Comparison of ENCODE assay signal across 16 cellular contexts in genomic region chr22:20572132-20572802, GRCh38.
A peak's percentile ranks its signal among the peaks of the same experiment; 100 is the strongest.
DNase-seq lines count a peak whose midpoint lies in the region; ATAC-seq, FAIRE-seq and TF ChIP-seq lines count a peak whose summit lies in the region.
"Had no signal": no experiment of that assay in that cellular context is flagged by ENCODE, and none has a peak within 500 bp of the region (broad histone marks: within the 10 kb centered on the region; RNA-seq: fewer than 3 reads in every experiment).

No MANE protein-coding gene starts in this region.

- H3K27ac Mint-ChIP-seq in activated CD4-positive, alpha-beta memory T cell treated with anti-CD3 and anti-CD28 coated beads, Interleukin-2, amount 10 ng/mL, durations not matched to agents 7 days and 5 days: peak overlapping the region; percentile 96
- no peak overlapping the region for H3K27ac Mint-ChIP-seq in activated CD4-positive, alpha-beta memory T cell treated with anti-CD3 and anti-CD28 coated beads for 36 hours
- peak overlapping the region; percentile 49; the same call in 1 of the 2 replicates for H3K27ac Mint-ChIP-seq in HFFc6

- TF ChIP-seq CTCF in HFFc6 (IDR thresholded peaks at IDR 0.05) (no peak), K562 (IDR thresholded peaks at IDR 0.05 in 2 of 3, conservative IDR thresholded peaks at IDR 0.05 in 1 of 3; ENCODE audit: insufficient read depth in 2 of 3, low read depth in 1 of 3, low read length in 3 of 3) (0 out of 6 replicates have a peak, but pooled peaks of 1 of the 3 experiments have one; percentile 0), HepG2 (CRISPR knock-in tag; IDR thresholded peaks at IDR 0.05) (no peak), GM10266 (IDR thresholded peaks at IDR 0.05; ENCODE audit: control insufficient read depth, insufficient read depth, low read depth, missing control alignments) (no peak)

- H3K9me1 ChIP-seq in K562 (ENCODE audit: control insufficient read depth, insufficient read depth, low read length): peaks cover 10% of the 10 kb centered on the region

- TF ChIP-seq RAD21 in K562 (CRISPR knock-in tag; conservative IDR thresholded peaks at IDR 0.05 in 1 of 2, IDR thresholded peaks at IDR 0.05 in 1 of 2): no peak
- no peak for TF ChIP-seq RAD21 in HepG2 (CRISPR knock-in tag; IDR thresholded peaks at IDR 0.05)

- H3K4me2 ChIP-seq in K562 (ENCODE audit: insufficient read depth, low read length): no peak overlapping the region
- H3K4me2 ChIP-seq in HepG2 (ENCODE audit: low read depth, low read length): no peak overlapping the region
- H3K4me2 ChIP-seq: A549; BLaER1 treated with 17β-estradiol and CSF1 and Interleukin-3, amounts not matched to agents 10 nM and 100 nM had no signal

- peaks cover 91% of the 10 kb centered on the region for H3K36me3 ChIP-seq in K562 (ENCODE audit: control insufficient read depth, insufficient read depth, low read length)
- peaks cover 51 to 87% of the 10 kb centered on the region in 2 experiments for H3K36me3 ChIP-seq in HepG2 (replicated peaks in 1 of 2; ENCODE audit: control insufficient read depth in 1 of 2, insufficient read depth in 2 of 2, low read length in 2 of 2)

- peaks cover 6 to 10% of the 10 kb centered on the region in 2 experiments for H3K4me1 ChIP-seq in K562 (replicated peaks in 1 of 2; ENCODE audit: control insufficient read depth in 2 of 2, insufficient read depth in 2 of 2, low read length in 2 of 2)
- no peaks in the 10 kb centered on the region for H3K4me1 ChIP-seq in HepG2 (ENCODE audit: insufficient read depth, low read length)

- CTCF ChIA-PET in activated CD4-positive, alpha-beta memory T cell treated with anti-CD3 and anti-CD28 coated beads, Interleukin-2, amount 10 ng/mL, durations not matched to agents 7 days and 5 days (lab: Charles Lee): interaction anchor here (1.0 to 13.9 kb wide), 8 partner anchors 9 to 154 kb away, joined by 3 to 313 read pairs (median 9); partner anchors contain the start of gene MED15
- CTCF ChIA-PET in activated CD4-positive, alpha-beta memory T cell treated with anti-CD3 and anti-CD28 coated beads for 36 hours (lab: Charles Lee): interaction anchor here (0.9 to 11.7 kb wide), 14 partner anchors 8 to 154 kb away, joined by 3 to 292 read pairs (median 6); partner anchors contain the start of gene MED15
- CTCF ChIA-PET in K562 (lab: Yijun Ruan, JAX; ENCODE audit: low intra/inter-chr PET ratio): interaction anchor here (0.6 to 2.9 kb wide), 6 partner anchors 9 to 154 kb away, joined by 3 to 35 read pairs (median 4); no protein-coding TSS in a partner anchor
- CTCF ChIA-PET in HepG2 (lab: Yijun Ruan, JAX; ENCODE audit: low intra/inter-chr PET ratio, low total read pairs): no interaction called here

- H3K27ac ChIP-seq in K562 (ENCODE audit: extremely low read depth, low read depth, low read length) (no peak overlapping the region), HepG2 (ENCODE audit: extremely low read length, insufficient read depth, low read length) (no peak overlapping the region)
- H3K27ac ChIP-seq: A549; BLaER1 treated with 17β-estradiol and CSF1 and Interleukin-3, amounts not matched to agents 10 nM and 100 nM had no signal

- H3K4me3 Mint-ChIP-seq in activated CD4-positive, alpha-beta memory T cell treated with anti-CD3 and anti-CD28 coated beads, Interleukin-2, amount 10 ng/mL, durations not matched to agents 7 days and 5 days: no peak overlapping the region
- no peak overlapping the region for H3K4me3 Mint-ChIP-seq in activated CD4-positive, alpha-beta memory T cell treated with anti-CD3 and anti-CD28 coated beads for 36 hours
- no peak overlapping the region for H3K4me3 Mint-ChIP-seq in HFFc6

- H3K27me3 ChIP-seq in K562 (ENCODE audit: control insufficient read depth in 2 of 2, insufficient read depth in 2 of 2, low read length in 2 of 2) (no peaks in the 10 kb centered on the region), HepG2 (ENCODE audit: control insufficient read depth in 1 of 2, insufficient read depth in 2 of 2, low read length in 2 of 2) (no peaks in the 10 kb centered on the region)
- H3K27me3 ChIP-seq: BLaER1 treated with 17β-estradiol and CSF1 and Interleukin-3, amounts not matched to agents 10 nM and 100 nM had no signal

- no peaks in the 10 kb centered on the region for H3K9me3 Mint-ChIP-seq in activated CD4-positive, alpha-beta memory T cell treated with anti-CD3 and anti-CD28 coated beads, Interleukin-2, amount 10 ng/mL, durations not matched to agents 7 days and 5 days
- no peaks in the 10 kb centered on the region for H3K9me3 Mint-ChIP-seq in activated CD4-positive, alpha-beta memory T cell treated with anti-CD3 and anti-CD28 coated beads for 36 hours
- H3K9me3 Mint-ChIP-seq in HFFc6: no peaks in the 10 kb centered on the region

- H3K4me1 Mint-ChIP-seq in activated CD4-positive, alpha-beta memory T cell treated with anti-CD3 and anti-CD28 coated beads, Interleukin-2, amount 10 ng/mL, durations not matched to agents 7 days and 5 days: peaks cover 67% of the 10 kb centered on the region
- H3K4me1 Mint-ChIP-seq in activated CD4-positive, alpha-beta memory T cell treated with anti-CD3 and anti-CD28 coated beads for 36 hours (ENCODE audit: low read depth): peaks cover 48% of the 10 kb centered on the region
- H3K4me1 Mint-ChIP-seq in HFFc6 (ENCODE audit: low read depth): peaks cover 58% of the 10 kb centered on the region

- DNase-seq in activated CD4-positive, alpha-beta memory T cell treated with anti-CD3 and anti-CD28 coated beads, Interleukin-2, amount 10 ng/mL, durations not matched to agents 7 days and 5 days: no peak
- no peak for DNase-seq in activated CD4-positive, alpha-beta memory T cell treated with anti-CD3 and anti-CD28 coated beads for 36 hours
- DNase-seq in HFFc6: no peak
- no peak for DNase-seq in K562 (ENCODE audit: extremely low read depth in 1 of 4, low spot score in 3 of 4)
- no peak for DNase-seq in HepG2 (ENCODE audit: low spot score)
- no peak for DNase-seq in NCI-H2196 treated with DMSO at 0.1 percent for 48 hours (lab: John Stamatoyannopoulos, UW; ENCODE audit: unreplicated experiment)
- no peak for DNase-seq in GM10266 (ENCODE audit: extremely low spot score)
- DNase-seq: NCI-H1105 treated with DMSO at 0.1 percent for 48 hours, NCI-H187, SIG-M5 had no signal

- TF ChIP-seq POLR2A in K562 (conservative IDR thresholded peaks at IDR 0.05): no peak
- TF ChIP-seq POLR2A in HepG2 (IDR thresholded peaks at IDR 0.05; ENCODE audit: insufficient read depth in 1 of 2, low read depth in 2 of 2, low read length in 2 of 2): no peak

- no peak for TF ChIP-seq EP300 in K562 (IDR thresholded peaks at IDR 0.05; ENCODE audit: low read length)
- TF ChIP-seq EP300 in HepG2 (IDR thresholded peaks at IDR 0.05; ENCODE audit: low read depth in 2 of 2, low read length in 2 of 2): no peak
- no peak for TF ChIP-seq EP300 in HepG2 (CRISPR knock-in tag; IDR thresholded peaks at IDR 0.05; ENCODE audit: borderline replicate concordance)

- H3K79me2 ChIP-seq in K562 (ENCODE audit: control insufficient read depth, insufficient read depth, low read length) (no peaks in the 10 kb centered on the region), HepG2 (ENCODE audit: insufficient read depth, low read length) (no peaks in the 10 kb centered on the region)

- WGBS in K562 (ENCODE audit: insufficient coverage, low coverage, missing lambda C conversion rate): 76% methylated on average over 11 of the region's 11 CpGs
- 92% methylated on average over 4 of the region's 11 CpGs for WGBS in HepG2 (ENCODE audit: low lambda C conversion rate)

- in situ Hi-C loops in K562 (cut with MboI) (loop anchor here (5.0 kb wide), 1 partner anchor 155 kb away; no protein-coding TSS in a partner anchor), HepG2 (cut with HindIII; ENCODE audit: extremely low pct_ligation_motif_present, low pct_unique_long_range_greater_than_20kb) (loop anchor here (10.0 kb wide), 2 partner anchors 63 to 157 kb away; no protein-coding TSS in a partner anchor)

- H3K36me3 Mint-ChIP-seq in activated CD4-positive, alpha-beta memory T cell treated with anti-CD3 and anti-CD28 coated beads, Interleukin-2, amount 10 ng/mL, durations not matched to agents 7 days and 5 days (ENCODE audit: low read depth): peaks cover 91% of the 10 kb centered on the region
- peaks cover 63% of the 10 kb centered on the region for H3K36me3 Mint-ChIP-seq in activated CD4-positive, alpha-beta memory T cell treated with anti-CD3 and anti-CD28 coated beads for 36 hours
- peaks cover 34% of the 10 kb centered on the region for H3K36me3 Mint-ChIP-seq in HFFc6 (ENCODE audit: low read depth)

- H3K9me3 ChIP-seq in K562 (replicated peaks; ENCODE audit: control insufficient read depth, insufficient read depth, low read depth, low read length): no peaks in the 10 kb centered on the region
- H3K9me3 ChIP-seq in HepG2 (ENCODE audit: low read length): no peaks in the 10 kb centered on the region
- H3K9me3 ChIP-seq: A549; BLaER1 treated with 17β-estradiol and CSF1 and Interleukin-3, amounts not matched to agents 10 nM and 100 nM had no signal

- H4K20me1 ChIP-seq in K562 (replicated peaks; ENCODE audit: control insufficient read depth, insufficient read depth, low read length) (peaks cover 37% of the 10 kb centered on the region), HepG2 (ENCODE audit: insufficient read depth, low read length) (peaks cover 3% of the 10 kb centered on the region; the same call in 1 of the 2 replicates)

- intact Hi-C loops in activated CD4-positive, alpha-beta memory T cell treated with anti-CD3 and anti-CD28 coated beads for 36 hours (cut with micrococcal nuclease): no loop called here
- intact Hi-C loops in K562 (cut with micrococcal nuclease) (no loop called here), HepG2 (cut with micrococcal nuclease; ENCODE audit: unreplicated experiment) (no loop called here)

- H3K4me3 ChIP-seq in K562 (no peak overlapping the region), HepG2 (replicated peaks in 1 of 3; ENCODE audit: insufficient read depth in 1 of 3, low read depth in 2 of 3, low read length in 3 of 3) (no peak overlapping the region)
- H3K4me3 ChIP-seq: A549; BLaER1 treated with 17β-estradiol and CSF1 and Interleukin-3, amounts not matched to agents 10 nM and 100 nM had no signal

- H3K9ac ChIP-seq in K562 (ENCODE audit: insufficient read depth in 1 of 2, low read depth in 2 of 2, low read length in 2 of 2) (no peak overlapping the region), HepG2 (ENCODE audit: insufficient read depth, low read depth, low read length) (no peak overlapping the region)
- H3K9ac ChIP-seq: BLaER1 treated with 17β-estradiol and CSF1 and Interleukin-3, amounts not matched to agents 10 nM and 100 nM had no signal

- POLR2A ChIA-PET in activated CD4-positive, alpha-beta memory T cell treated with anti-CD3 and anti-CD28 coated beads, Interleukin-2, amount 10 ng/mL, durations not matched to agents 7 days and 5 days (lab: Charles Lee): interaction anchor here (1.6 to 27.0 kb wide), 3 partner anchors 19 to 107 kb away, joined by 6 to 396 read pairs (median 320); partner anchors contain the start of gene MED15
- POLR2A ChIA-PET in activated CD4-positive, alpha-beta memory T cell treated with anti-CD3 and anti-CD28 coated beads for 36 hours (lab: Charles Lee): no interaction called here
- POLR2A ChIA-PET in K562 (lab: Yijun Ruan, JAX) (interaction anchor here (0.6 to 68.9 kb wide), 6 partner anchors 9 to 154 kb away, joined by 3 to 1693 read pairs (median 3); partner anchors contain the start of gene MED15), HepG2 (lab: Yijun Ruan, JAX) (no interaction called here)

- H2AFZ ChIP-seq in K562 (ENCODE audit: low read depth, low read length): no peak overlapping the region
- no peak overlapping the region for H2AFZ ChIP-seq in HepG2 (ENCODE audit: low read length)

- ATAC-seq in K562: no peak
- no peak for ATAC-seq in HepG2
- no peak for ATAC-seq in GM21619 (IDR thresholded peaks at IDR 0.05; ENCODE audit: unreplicated experiment)
- ATAC-seq: A549, HCT116 had no signal

- no peak for FAIRE-seq in K562 (lab: Jason Lieb, UNC)
- no peak for FAIRE-seq in HepG2 (lab: Jason Lieb, UNC)
- FAIRE-seq: A549, G401.6, GM12891 had no signal

- H3K27me3 Mint-ChIP-seq in activated CD4-positive, alpha-beta memory T cell treated with anti-CD3 and anti-CD28 coated beads, Interleukin-2, amount 10 ng/mL, durations not matched to agents 7 days and 5 days: no peaks in the 10 kb centered on the region
- H3K27me3 Mint-ChIP-seq in activated CD4-positive, alpha-beta memory T cell treated with anti-CD3 and anti-CD28 coated beads for 36 hours: no peaks in the 10 kb centered on the region
- H3K27me3 Mint-ChIP-seq in HFFc6 (ENCODE audit: insufficient read depth): peaks cover 14% of the 10 kb centered on the region

- BruUV-seq in K562 (replicated peaks; lab: Mats Ljungman, UMichigan) (TSS peak; percentile 12), HepG2 (replicated peaks; lab: Mats Ljungman, UMichigan) (TSS peak; percentile 34)

Comparison
In these comparisons a context has a peak if more than half of its experiments do, and no peak if none do; other contexts are left out.
1. POLR2A ChIA-PET loops: an anchor here in activated CD4-positive, alpha-beta memory T cell treated with anti-CD3 and anti-CD28 coated beads, Interleukin-2, amount 10 ng/mL, durations not matched to agents 7 days and 5 days (1.6 to 27.0 kb wide) and K562 (0.6 to 68.9 kb wide); none called in activated CD4-positive, alpha-beta memory T cell treated with anti-CD3 and anti-CD28 coated beads for 36 hours and HepG2.